ENCODE assay signal across 1 cellular context in the genomic region with DNA sequence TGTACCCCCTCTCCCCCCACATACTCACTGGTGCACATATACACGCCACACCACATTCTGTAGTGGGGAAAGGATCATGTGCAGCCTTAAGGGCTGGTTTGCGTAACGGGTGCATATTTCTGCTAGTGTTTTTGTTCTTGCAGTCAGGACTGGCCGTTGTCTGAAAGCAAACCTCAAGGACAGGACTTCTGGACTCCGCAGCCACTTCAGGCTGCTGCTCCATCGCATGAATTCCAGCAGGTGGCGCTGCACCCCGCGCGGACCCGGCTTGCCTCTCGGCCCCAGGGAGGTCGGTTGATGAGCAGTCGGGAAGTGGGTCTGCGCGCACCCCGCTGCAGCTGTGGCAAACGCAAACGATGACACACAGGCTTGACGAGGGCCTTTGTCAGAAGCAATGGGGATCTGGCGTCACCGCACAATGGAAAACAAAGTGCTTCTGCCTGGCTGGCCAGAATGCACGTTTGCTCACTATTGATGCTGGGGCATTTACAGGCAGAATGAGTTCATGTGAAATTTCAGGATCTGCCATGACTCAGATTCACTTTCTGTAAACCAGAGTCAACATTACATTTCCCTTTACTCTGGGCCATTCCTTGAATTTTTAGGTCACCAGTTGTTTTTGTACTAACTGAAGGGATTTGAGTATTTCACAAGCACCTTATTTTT.
A peak's percentile ranks its signal among the peaks of the same experiment; 100 is the strongest.
TF ChIP-seq lines count a peak whose summit lies in the region.

No MANE protein-coding gene starts in this region.

TF ChIP-seq in HepG2, 621 proteins besides CTCF, POLR2A, EP300 and RAD21 (continued from another document and continues in another):
- TF ChIP-seq, protein P1, sequence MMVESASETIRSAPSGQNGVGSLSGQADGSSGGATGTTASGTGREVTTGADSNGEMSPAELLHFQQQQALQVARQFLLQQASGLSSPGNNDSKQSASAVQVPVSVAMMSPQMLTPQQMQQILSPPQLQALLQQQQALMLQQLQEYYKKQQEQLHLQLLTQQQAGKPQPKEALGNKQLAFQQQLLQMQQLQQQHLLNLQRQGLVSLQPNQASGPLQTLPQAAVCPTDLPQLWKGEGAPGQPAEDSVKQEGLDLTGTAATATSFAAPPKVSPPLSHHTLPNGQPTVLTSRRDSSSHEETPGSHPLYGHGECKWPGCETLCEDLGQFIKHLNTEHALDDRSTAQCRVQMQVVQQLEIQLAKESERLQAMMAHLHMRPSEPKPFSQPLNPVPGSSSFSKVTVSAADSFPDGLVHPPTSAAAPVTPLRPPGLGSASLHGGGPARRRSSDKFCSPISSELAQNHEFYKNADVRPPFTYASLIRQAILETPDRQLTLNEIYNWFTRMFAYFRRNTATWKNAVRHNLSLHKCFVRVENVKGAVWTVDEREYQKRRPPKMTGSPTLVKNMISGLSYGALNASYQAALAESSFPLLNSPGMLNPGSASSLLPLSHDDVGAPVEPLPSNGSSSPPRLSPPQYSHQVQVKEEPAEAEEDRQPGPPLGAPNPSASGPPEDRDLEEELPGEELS (CRISPR knock-in tag; IDR thresholded peaks at IDR 0.05) = peak; percentile 82
- no peak for TF ChIP-seq ZNF670 (CRISPR knock-in tag; IDR thresholded peaks at IDR 0.05; ENCODE audit: borderline replicate concordance)
- TF ChIP-seq ZFP82 (CRISPR knock-in tag; IDR thresholded peaks at IDR 0.05; ENCODE audit: borderline replicate concordance) = 0 out of 2 replicates have a peak, but pooled peaks have one; percentile 0
- peak; percentile 44; the same call in 1 of the 2 replicates for TF ChIP-seq ZNF777 (CRISPR knock-in tag; IDR thresholded peaks at IDR 0.05)
- no peak for TF ChIP-seq KLF13 (CRISPR knock-in tag; IDR thresholded peaks at IDR 0.05)
- peak; percentile 83 for TF ChIP-seq SRY (CRISPR knock-in tag; IDR thresholded peaks at IDR 0.05)
- TF ChIP-seq FOXA3 (CRISPR knock-in tag; IDR thresholded peaks at IDR 0.05) = peak; percentile 77
- TF ChIP-seq ZNF772 (CRISPR knock-in tag; IDR thresholded peaks at IDR 0.05) = 0 out of 2 replicates have a peak, but pooled peaks have one; percentile 73
- TF ChIP-seq MAZ (IDR thresholded peaks at IDR 0.05; ENCODE audit: borderline replicate concordance, low read depth, low read length) = no peak
- TF ChIP-seq MAZ (CRISPR knock-in tag; IDR thresholded peaks at IDR 0.05; ENCODE audit: low read depth) = peak; percentile 86
- TF ChIP-seq ZNF619 (CRISPR knock-in tag; IDR thresholded peaks at IDR 0.05) = peak; percentile 91; the same call in 1 of the 2 replicates
- no peak for TF ChIP-seq ZNF484 (CRISPR knock-in tag; IDR thresholded peaks at IDR 0.05; ENCODE audit: borderline replicate concordance, low read depth)
- no peak for TF ChIP-seq DMAP1 (CRISPR knock-in tag; IDR thresholded peaks at IDR 0.05)
- TF ChIP-seq ZNF563 (CRISPR knock-in tag; IDR thresholded peaks at IDR 0.05) = no peak
- peak; percentile 74; the same call in 1 of the 2 replicates for TF ChIP-seq ZBTB20 (CRISPR knock-in tag; IDR thresholded peaks at IDR 0.05; ENCODE audit: borderline replicate concordance, low read depth)
- TF ChIP-seq, protein P2, sequence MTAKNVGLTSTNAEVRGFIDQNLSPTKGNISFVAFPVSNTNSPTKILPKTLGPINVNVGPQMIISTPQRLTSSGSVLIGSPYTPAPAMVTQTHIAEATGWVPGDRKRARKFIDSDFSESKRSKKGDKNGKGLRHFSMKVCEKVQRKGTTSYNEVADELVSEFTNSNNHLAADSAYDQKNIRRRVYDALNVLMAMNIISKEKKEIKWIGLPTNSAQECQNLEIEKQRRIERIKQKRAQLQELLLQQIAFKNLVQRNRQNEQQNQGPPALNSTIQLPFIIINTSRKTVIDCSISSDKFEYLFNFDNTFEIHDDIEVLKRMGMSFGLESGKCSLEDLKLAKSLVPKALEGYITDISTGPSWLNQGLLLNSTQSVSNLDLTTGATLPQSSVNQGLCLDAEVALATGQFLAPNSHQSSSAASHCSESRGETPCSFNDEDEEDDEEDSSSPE (CRISPR knock-in tag; IDR thresholded peaks at IDR 0.05) = peak; percentile 65; the same call in 1 of the 2 replicates
- TF ChIP-seq ZNF746 (CRISPR knock-in tag; IDR thresholded peaks at IDR 0.05) = no peak
- peak; percentile 87; the same call in 1 of the 2 replicates for TF ChIP-seq ZNF501 (CRISPR knock-in tag; IDR thresholded peaks at IDR 0.05)
- peak; percentile 93; the same call in 1 of the 2 replicates for TF ChIP-seq KDM2A (CRISPR knock-in tag; IDR thresholded peaks at IDR 0.05; ENCODE audit: borderline replicate concordance, low read depth)
- TF ChIP-seq, protein P3, sequence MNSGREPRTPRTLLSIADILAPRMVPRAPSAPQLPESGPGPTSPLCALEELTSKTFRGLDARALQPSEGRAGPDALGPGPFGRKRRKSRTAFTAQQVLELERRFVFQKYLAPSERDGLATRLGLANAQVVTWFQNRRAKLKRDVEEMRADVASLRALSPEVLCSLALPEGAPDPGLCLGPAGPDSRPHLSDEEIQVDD (CRISPR knock-in tag; IDR thresholded peaks at IDR 0.05; ENCODE audit: borderline replicate concordance) = no peak
- TF ChIP-seq, protein P4, sequence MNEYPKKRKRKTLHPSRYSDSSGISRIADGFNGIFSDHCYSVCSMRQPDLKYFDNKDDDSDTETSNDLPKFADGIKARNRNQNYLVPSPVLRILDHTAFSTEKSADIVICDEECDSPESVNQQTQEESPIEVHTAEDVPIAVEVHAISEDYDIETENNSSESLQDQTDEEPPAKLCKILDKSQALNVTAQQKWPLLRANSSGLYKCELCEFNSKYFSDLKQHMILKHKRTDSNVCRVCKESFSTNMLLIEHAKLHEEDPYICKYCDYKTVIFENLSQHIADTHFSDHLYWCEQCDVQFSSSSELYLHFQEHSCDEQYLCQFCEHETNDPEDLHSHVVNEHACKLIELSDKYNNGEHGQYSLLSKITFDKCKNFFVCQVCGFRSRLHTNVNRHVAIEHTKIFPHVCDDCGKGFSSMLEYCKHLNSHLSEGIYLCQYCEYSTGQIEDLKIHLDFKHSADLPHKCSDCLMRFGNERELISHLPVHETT (CRISPR knock-in tag; conservative IDR thresholded peaks at IDR 0.05) = no peak; the same call in 1 of the 2 replicates
- TF ChIP-seq POGZ (CRISPR knock-in tag; IDR thresholded peaks at IDR 0.05) = peak; percentile 99
- TF ChIP-seq FOXK2 (IDR thresholded peaks at IDR 0.05) = no peak
- TF ChIP-seq, protein P5, sequence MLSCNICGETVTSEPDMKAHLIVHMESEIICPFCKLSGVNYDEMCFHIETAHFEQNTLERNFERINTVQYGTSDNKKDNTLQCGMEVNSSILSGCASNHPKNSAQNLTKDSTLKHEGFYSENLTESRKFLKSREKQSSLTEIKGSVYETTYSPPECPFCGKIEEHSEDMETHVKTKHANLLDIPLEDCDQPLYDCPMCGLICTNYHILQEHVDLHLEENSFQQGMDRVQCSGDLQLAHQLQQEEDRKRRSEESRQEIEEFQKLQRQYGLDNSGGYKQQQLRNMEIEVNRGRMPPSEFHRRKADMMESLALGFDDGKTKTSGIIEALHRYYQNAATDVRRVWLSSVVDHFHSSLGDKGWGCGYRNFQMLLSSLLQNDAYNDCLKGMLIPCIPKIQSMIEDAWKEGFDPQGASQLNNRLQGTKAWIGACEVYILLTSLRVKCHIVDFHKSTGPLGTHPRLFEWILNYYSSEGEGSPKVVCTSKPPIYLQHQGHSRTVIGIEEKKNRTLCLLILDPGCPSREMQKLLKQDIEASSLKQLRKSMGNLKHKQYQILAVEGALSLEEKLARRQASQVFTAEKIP (CRISPR knock-in tag; IDR thresholded peaks at IDR 0.05; ENCODE audit: borderline replicate concordance) = no peak
- no peak for TF ChIP-seq NFE2 (CRISPR knock-in tag; IDR thresholded peaks at IDR 0.05)
- no peak for TF ChIP-seq ZNF841 (CRISPR knock-in tag; IDR thresholded peaks at IDR 0.05; ENCODE audit: borderline replicate concordance)
- peak; percentile 92 for TF ChIP-seq KMT2A (CRISPR knock-in tag; IDR thresholded peaks at IDR 0.05)
- TF ChIP-seq ZNF10 (CRISPR knock-in tag; IDR thresholded peaks at IDR 0.05; ENCODE audit: borderline replicate concordance, low read depth) = no peak
- TF ChIP-seq, protein P6, sequence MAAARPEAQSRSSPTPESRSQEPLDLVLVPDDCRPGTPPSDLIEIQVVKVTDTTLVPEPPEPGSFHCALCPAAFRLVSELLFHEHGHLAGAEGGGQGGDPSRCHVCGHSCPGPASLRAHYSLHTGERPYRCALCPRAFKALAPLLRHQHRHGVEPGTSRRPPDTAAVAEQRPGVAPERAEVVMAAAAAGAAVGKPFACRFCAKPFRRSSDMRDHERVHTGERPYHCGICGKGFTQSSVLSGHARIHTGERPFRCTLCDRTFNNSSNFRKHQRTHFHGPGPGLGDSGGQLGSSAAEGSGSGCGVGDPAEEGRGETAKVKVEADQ (CRISPR knock-in tag; IDR thresholded peaks at IDR 0.05; ENCODE audit: borderline replicate concordance) = 0 out of 2 replicates have a peak, but pooled peaks have one; percentile 34
- TF ChIP-seq, protein P7, sequence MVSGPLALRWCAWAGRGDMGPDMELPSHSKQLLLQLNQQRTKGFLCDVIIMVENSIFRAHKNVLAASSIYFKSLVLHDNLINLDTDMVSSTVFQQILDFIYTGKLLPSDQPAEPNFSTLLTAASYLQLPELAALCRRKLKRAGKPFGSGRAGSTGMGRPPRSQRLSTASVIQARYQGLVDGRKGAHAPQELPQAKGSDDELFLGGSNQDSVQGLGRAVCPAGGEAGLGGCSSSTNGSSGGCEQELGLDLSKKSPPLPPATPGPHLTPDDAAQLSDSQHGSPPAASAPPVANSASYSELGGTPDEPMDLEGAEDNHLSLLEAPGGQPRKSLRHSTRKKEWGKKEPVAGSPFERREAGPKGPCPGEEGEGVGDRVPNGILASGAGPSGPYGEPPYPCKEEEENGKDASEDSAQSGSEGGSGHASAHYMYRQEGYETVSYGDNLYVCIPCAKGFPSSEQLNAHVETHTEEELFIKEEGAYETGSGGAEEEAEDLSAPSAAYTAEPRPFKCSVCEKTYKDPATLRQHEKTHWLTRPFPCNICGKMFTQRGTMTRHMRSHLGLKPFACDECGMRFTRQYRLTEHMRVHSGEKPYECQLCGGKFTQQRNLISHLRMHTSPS (CRISPR knock-in tag; IDR thresholded peaks at IDR 0.05; ENCODE audit: low read depth) = no peak; the same call in 1 of the 2 replicates
- TF ChIP-seq ZKSCAN1 (IDR thresholded peaks at IDR 0.05; ENCODE audit: low read length) = peak; percentile 50; the same call in 1 of the 2 replicates
- TF ChIP-seq YY1 (IDR thresholded peaks at IDR 0.05; ENCODE audit: insufficient read depth, insufficient replicate concordance, low read depth, low read length) = peak; percentile 79
- TF ChIP-seq GABPB1 (CRISPR knock-in tag; IDR thresholded peaks at IDR 0.05) = peak; percentile 81
- no peak for TF ChIP-seq ZNF549 (CRISPR knock-in tag; IDR thresholded peaks at IDR 0.05)
- TF ChIP-seq, protein P8, sequence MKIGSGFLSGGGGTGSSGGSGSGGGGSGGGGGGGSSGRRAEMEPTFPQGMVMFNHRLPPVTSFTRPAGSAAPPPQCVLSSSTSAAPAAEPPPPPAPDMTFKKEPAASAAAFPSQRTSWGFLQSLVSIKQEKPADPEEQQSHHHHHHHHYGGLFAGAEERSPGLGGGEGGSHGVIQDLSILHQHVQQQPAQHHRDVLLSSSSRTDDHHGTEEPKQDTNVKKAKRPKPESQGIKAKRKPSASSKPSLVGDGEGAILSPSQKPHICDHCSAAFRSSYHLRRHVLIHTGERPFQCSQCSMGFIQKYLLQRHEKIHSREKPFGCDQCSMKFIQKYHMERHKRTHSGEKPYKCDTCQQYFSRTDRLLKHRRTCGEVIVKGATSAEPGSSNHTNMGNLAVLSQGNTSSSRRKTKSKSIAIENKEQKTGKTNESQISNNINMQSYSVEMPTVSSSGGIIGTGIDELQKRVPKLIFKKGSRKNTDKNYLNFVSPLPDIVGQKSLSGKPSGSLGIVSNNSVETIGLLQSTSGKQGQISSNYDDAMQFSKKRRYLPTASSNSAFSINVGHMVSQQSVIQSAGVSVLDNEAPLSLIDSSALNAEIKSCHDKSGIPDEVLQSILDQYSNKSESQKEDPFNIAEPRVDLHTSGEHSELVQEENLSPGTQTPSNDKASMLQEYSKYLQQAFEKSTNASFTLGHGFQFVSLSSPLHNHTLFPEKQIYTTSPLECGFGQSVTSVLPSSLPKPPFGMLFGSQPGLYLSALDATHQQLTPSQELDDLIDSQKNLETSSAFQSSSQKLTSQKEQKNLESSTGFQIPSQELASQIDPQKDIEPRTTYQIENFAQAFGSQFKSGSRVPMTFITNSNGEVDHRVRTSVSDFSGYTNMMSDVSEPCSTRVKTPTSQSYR (CRISPR knock-in tag; IDR thresholded peaks at IDR 0.05; ENCODE audit: borderline replicate concordance) = peak; percentile 51; the same call in 1 of the 2 replicates
- TF ChIP-seq NBN (conservative IDR thresholded peaks at IDR 0.05) = no peak
- TF ChIP-seq, protein P9, sequence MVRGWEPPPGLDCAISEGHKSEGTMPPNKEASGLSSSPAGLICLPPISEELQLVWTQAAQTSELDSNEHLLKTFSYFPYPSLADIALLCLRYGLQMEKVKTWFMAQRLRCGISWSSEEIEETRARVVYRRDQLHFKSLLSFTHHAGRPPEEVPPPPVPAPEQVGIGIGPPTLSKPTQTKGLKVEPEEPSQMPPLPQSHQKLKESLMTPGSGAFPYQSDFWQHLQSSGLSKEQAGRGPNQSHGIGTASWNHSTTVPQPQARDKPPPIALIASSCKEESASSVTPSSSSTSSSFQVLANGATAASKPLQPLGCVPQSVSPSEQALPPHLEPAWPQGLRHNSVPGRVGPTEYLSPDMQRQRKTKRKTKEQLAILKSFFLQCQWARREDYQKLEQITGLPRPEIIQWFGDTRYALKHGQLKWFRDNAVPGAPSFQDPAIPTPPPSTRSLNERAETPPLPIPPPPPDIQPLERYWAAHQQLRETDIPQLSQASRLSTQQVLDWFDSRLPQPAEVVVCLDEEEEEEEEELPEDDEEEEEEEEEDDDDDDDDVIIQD (CRISPR knock-in tag; IDR thresholded peaks at IDR 0.05; ENCODE audit: low read depth) = peak; percentile 92
- no peak for TF ChIP-seq PCBP2 (optimal IDR thresholded peaks at IDR 0.05; ENCODE audit: low read depth, low read length, poor library complexity, severe bottlenecking)
- TF ChIP-seq, protein P10, sequence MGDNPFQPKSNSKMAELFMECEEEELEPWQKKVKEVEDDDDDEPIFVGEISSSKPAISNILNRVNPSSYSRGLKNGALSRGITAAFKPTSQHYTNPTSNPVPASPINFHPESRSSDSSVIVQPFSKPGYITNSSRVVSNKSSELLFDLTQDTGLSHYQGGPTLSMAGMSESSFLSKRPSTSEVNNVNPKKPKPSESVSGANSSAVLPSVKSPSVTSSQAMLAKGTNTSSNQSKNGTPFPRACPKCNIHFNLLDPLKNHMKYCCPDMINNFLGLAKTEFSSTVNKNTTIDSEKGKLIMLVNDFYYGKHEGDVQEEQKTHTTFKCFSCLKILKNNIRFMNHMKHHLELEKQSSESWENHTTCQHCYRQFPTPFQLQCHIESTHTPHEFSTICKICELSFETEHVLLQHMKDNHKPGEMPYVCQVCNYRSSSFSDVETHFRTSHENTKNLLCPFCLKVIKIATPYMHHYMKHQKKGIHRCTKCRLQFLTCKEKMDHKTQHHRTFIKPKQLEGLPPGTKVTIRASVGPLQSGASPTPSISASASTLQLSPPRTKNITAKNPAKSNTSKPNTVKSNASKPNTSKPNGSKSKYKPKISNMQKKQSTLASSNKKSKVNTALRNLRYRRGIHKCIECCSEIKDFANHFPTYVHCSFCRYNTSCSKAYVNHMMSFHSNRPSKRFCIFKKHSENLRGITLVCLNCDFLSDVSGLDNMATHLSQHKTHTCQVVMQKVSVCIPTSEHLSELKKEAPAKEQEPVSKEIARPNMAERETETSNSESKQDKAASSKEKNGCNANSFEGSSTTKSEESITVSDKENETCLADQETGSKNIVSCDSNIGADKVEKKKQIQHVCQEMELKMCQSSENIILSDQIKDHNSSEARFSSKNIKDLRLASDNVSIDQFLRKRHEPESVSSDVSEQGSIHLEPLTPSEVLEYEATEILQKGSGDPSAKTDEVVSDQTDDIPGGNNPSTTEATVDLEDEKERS (CRISPR knock-in tag; IDR thresholded peaks at IDR 0.05) = peak; percentile 73; the same call in 1 of the 2 replicates
- TF ChIP-seq ATF1 (CRISPR knock-in tag; IDR thresholded peaks at IDR 0.05) = peak; percentile 74
